Comparison of ENCODE assay signal across 10 cellular contexts in the genomic region with DNA sequence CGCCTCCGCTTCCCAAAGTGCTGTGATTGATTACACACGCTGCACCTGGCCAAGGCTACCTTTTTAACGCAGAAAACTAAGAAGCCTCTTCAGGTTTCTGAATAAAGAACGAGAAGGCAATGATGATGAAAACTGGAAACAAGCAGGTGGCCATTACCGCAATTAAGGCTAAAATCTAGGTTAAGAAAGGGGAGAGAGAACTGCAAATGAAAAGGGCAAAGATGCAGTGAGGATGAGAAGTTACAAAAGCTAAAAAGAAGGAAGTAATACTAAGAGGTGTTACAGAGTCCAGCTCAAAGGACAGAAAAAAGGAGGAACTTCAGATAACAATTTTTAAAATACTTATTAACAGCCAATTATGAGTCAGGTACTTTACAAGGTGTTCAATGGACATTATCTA.
DNase-seq lines count a peak whose midpoint lies in the region; ATAC-seq, FAIRE-seq and TF ChIP-seq lines count a peak whose summit lies in the region.
"Had no signal": no experiment of that assay in that cellular context is flagged by ENCODE, and none has a peak within 500 bp of the region (broad histone marks: within the 10 kb centered on the region; RNA-seq: fewer than 3 reads in every experiment).

No MANE protein-coding gene starts in this region.

- DNase-seq in GM20000 (ENCODE audit: low spot score) (peak; percentile 49), Peyer's patch (no peak), lower lobe of right lung (no peak), ecto neural progenitor cell (ENCODE audit: low spot score) (no peak), MG63 (no peak), GM12892 (ENCODE audit: insufficient read length) (no peak), NCI-H510A (lab: John Stamatoyannopoulos, UW) (no peak)
- DNase-seq: hippocampal formation had no signal

- peak overlapping the region in 2 of 4 donors; percentile 7 to 16 for H3K4me3 ChIP-seq in Peyer's patch
- H3K4me3 ChIP-seq in lower lobe of right lung = no peak overlapping the region
- H3K4me3 ChIP-seq in MG63 = no peak overlapping the region
- H3K4me3 ChIP-seq: SJSA1 had no signal

- TF ChIP-seq CTCF in GM20000 (IDR thresholded peaks at IDR 0.05; ENCODE audit: extremely low read depth, missing control alignments) = no peak
- no peak for TF ChIP-seq CTCF in Peyer's patch (IDR thresholded peaks at IDR 0.05)
- no peak for TF ChIP-seq CTCF in lower lobe of right lung (IDR thresholded peaks at IDR 0.05)

- peaks cover 0 to 63% (median 0%) of the 10 kb centered on the region in 3 donors for H3K36me3 ChIP-seq in Peyer's patch
- peaks cover 69% of the 10 kb centered on the region for H3K36me3 ChIP-seq in lower lobe of right lung
- peaks cover 7% of the 10 kb centered on the region for H3K36me3 ChIP-seq in MG63

- intact Hi-C loops in lower lobe of right lung (cut with DNase I) = no loop called here

- no peaks in the 10 kb centered on the region for H3K27me3 ChIP-seq in Peyer's patch
- no peaks in the 10 kb centered on the region for H3K27me3 ChIP-seq in lower lobe of right lung (ENCODE audit: low read depth)
- H3K27me3 ChIP-seq in MG63 = no peaks in the 10 kb centered on the region
- H3K27me3 ChIP-seq: SJSA1 had no signal

- TF ChIP-seq POLR2A in Peyer's patch (IDR thresholded peaks at IDR 0.05) (no peak), GM12892 (IDR thresholded peaks at IDR 0.05; ENCODE audit: low read depth, low read length) (no peak)

- peak; percentile 68 for ATAC-seq in GM18498 (IDR thresholded peaks at IDR 0.05; ENCODE audit: unreplicated experiment)
- no peak for ATAC-seq in lower lobe of right lung

- H3K27ac ChIP-seq in Peyer's patch (peak overlapping the region; percentile 69 to 79 (median 72)), lower lobe of right lung (peak overlapping the region; percentile 61)
- H3K27ac ChIP-seq: SJSA1 had no signal

- no peak for FAIRE-seq in GM12892 (lab: Jason Lieb, UNC)

- H3K9me3 ChIP-seq in Peyer's patch = no peaks in the 10 kb centered on the region
- no peaks in the 10 kb centered on the region for H3K9me3 ChIP-seq in lower lobe of right lung
- H3K9me3 ChIP-seq in MG63 = no peaks in the 10 kb centered on the region
- H3K9me3 ChIP-seq: SJSA1 had no signal

- H3K4me1 ChIP-seq in Peyer's patch = peaks cover 0 to 9% (median 0%) of the 10 kb centered on the region in 4 donors
- peaks cover 11% of the 10 kb centered on the region for H3K4me1 ChIP-seq in lower lobe of right lung
- H3K4me1 ChIP-seq: SJSA1 had no signal
